ENCODE assay signal across 10 cellular contexts in genomic region chr6:28217890-28218289, GRCh38. TPM values are rescaled to one million over a fixed set of nuclear protein-coding genes. Genes with fewer than 3 reads are reported as not detected.
DNase-seq lines count a peak whose midpoint lies in the region; ATAC-seq and TF ChIP-seq lines count a peak whose summit lies in the region.
"Had no signal": no experiment of that assay in that cellular context is flagged by ENCODE, and none has a peak within 500 bp of the region (broad histone marks: within the 10 kb centered on the region; RNA-seq: fewer than 3 reads in every experiment).

No MANE protein-coding gene starts in this region.

- no peaks in the 10 kb centered on the region for H3K36me3 ChIP-seq in CD4-positive, CD25-positive, alpha-beta regulatory T cell (ENCODE audit: control insufficient read depth, insufficient read depth, low read length)
- no peaks in the 10 kb centered on the region for H3K36me3 ChIP-seq in HEK293 (ENCODE audit: control insufficient read depth in 2 of 2, insufficient read depth in 1 of 2, low read length in 2 of 2)
- H3K36me3 ChIP-seq: WERI-Rb-1 had no signal

- H3K9me3 Mint-ChIP-seq in CD4-positive, CD25-positive, alpha-beta regulatory T cell: peaks cover 0 to 5% (median 0%) of the 10 kb centered on the region in 7 donors
- no peaks in the 10 kb centered on the region for H3K9me3 Mint-ChIP-seq in activated naive CD8-positive, alpha-beta T cell treated with anti-CD3 and anti-CD28 coated beads, Interleukin-2, amount 50 U/mL, for 24 hours
- no peaks in the 10 kb centered on the region for H3K9me3 Mint-ChIP-seq in natural killer cell treated with Interleukin-12 subunit alpha and Interleukin-12 subunit beta and Interleukin-15 and Interleukin-18, amount 100 ng/mL, for 72 hours

- POLR2A ChIA-PET in HEK293 (lab: Yijun Ruan, JAX): interaction anchor here (0.7 to 2.4 kb wide), 20 partner anchors 9 to 876 kb away, joined by 3 to 18 read pairs (median 6); partner anchors contain the start of genes PGBD1, ZKSCAN4, ZKSCAN8 and ZSCAN16

- peaks cover 61% of the 10 kb centered on the region for H3K27me3 ChIP-seq in CD4-positive, CD25-positive, alpha-beta regulatory T cell (ENCODE audit: control insufficient read depth, insufficient read depth, low read length)

- peaks cover 0 to 14% (median 8%) of the 10 kb centered on the region in 4 donors for H3K4me1 Mint-ChIP-seq in CD4-positive, CD25-positive, alpha-beta regulatory T cell
- H3K4me1 Mint-ChIP-seq in activated naive CD8-positive, alpha-beta T cell treated with anti-CD3 and anti-CD28 coated beads, Interleukin-2, amount 50 U/mL, for 24 hours: peaks cover 14% of the 10 kb centered on the region
- peaks cover 5 to 7% of the 10 kb centered on the region in 2 donors for H3K4me1 Mint-ChIP-seq in natural killer cell treated with Interleukin-12 subunit alpha and Interleukin-12 subunit beta and Interleukin-15 and Interleukin-18, amount 100 ng/mL, for 72 hours (ENCODE audit: low read depth in 2 of 2)

- CTCF ChIA-PET in HEK293 (lab: Yijun Ruan, JAX): interaction anchor here (0.9 to 1.0 kb wide), 2 partner anchors 29 to 49 kb away, joined by 4 to 7 read pairs; partner anchors contain the start of gene ZSCAN26

- H3K36me3 Mint-ChIP-seq in CD4-positive, CD25-positive, alpha-beta regulatory T cell: no peaks in the 10 kb centered on the region
- no peaks in the 10 kb centered on the region for H3K36me3 Mint-ChIP-seq in activated naive CD8-positive, alpha-beta T cell treated with anti-CD3 and anti-CD28 coated beads, Interleukin-2, amount 50 U/mL, for 24 hours (ENCODE audit: low read depth)
- H3K36me3 Mint-ChIP-seq in natural killer cell treated with Interleukin-12 subunit alpha and Interleukin-12 subunit beta and Interleukin-15 and Interleukin-18, amount 100 ng/mL, for 72 hours: peaks cover 5% of the 10 kb centered on the region

- TF ChIP-seq CTCF in HEK293 (tag by site-specific recombination; IDR thresholded peaks at IDR 0.05): no peak

- H3K27ac Mint-ChIP-seq in CD4-positive, CD25-positive, alpha-beta regulatory T cell: no peak overlapping the region
- H3K27ac Mint-ChIP-seq in activated naive CD8-positive, alpha-beta T cell treated with anti-CD3 and anti-CD28 coated beads, Interleukin-2, amount 50 U/mL, for 24 hours: no peak overlapping the region
- H3K27ac Mint-ChIP-seq in natural killer cell treated with Interleukin-12 subunit alpha and Interleukin-12 subunit beta and Interleukin-15 and Interleukin-18, amount 100 ng/mL, for 72 hours: peak overlapping the region in 1 of 2 donors; percentile 33

- no peak for ATAC-seq in CD4-positive, CD25-positive, alpha-beta regulatory T cell (ENCODE audit: low read depth in 2 of 2)
- no peak for ATAC-seq in activated naive CD8-positive, alpha-beta T cell treated with anti-CD3 and anti-CD28 coated beads, Interleukin-2, amount 50 U/mL, for 24 hours
- ATAC-seq in natural killer cell treated with Interleukin-12 subunit alpha and Interleukin-12 subunit beta and Interleukin-15 and Interleukin-18, amount 100 ng/mL, for 72 hours: no peak
- ATAC-seq in GM19463 (IDR thresholded peaks at IDR 0.05; ENCODE audit: unreplicated experiment) (no peak), HG03039 (IDR thresholded peaks at IDR 0.05; ENCODE audit: unreplicated experiment) (no peak)

- peaks cover 0 to 2% of the 10 kb centered on the region in 2 experiments for H3K9me3 ChIP-seq in CD4-positive, CD25-positive, alpha-beta regulatory T cell (ENCODE audit: control insufficient read depth in 2 of 2, low read length in 2 of 2)
- H3K9me3 ChIP-seq in HEK293 (ENCODE audit: control insufficient read depth, insufficient read depth, low read depth, low read length): no peaks in the 10 kb centered on the region

- H3K27ac ChIP-seq in CD4-positive, CD25-positive, alpha-beta regulatory T cell (ENCODE audit: insufficient read depth, low read length, poor library complexity, severe bottlenecking): no peak overlapping the region
- no peak overlapping the region for H3K27ac ChIP-seq in HEK293 (ENCODE audit: extremely low read depth, low read depth, low read length)
- H3K27ac ChIP-seq: WERI-Rb-1 had no signal

- no peak overlapping the region for H3K4me3 ChIP-seq in CD4-positive, CD25-positive, alpha-beta regulatory T cell (ENCODE audit: low read depth, low read length)
- H3K4me3 ChIP-seq in HEK293 (ENCODE audit: low read depth, low read length): no peak overlapping the region

- H3K4me1 ChIP-seq in CD4-positive, CD25-positive, alpha-beta regulatory T cell (ENCODE audit: control insufficient read depth, insufficient read depth, low read length, poor library complexity, severe bottlenecking): peaks cover 10% of the 10 kb centered on the region
- H3K4me1 ChIP-seq in HEK293 (ENCODE audit: control insufficient read depth, insufficient read depth, low read length): no peaks in the 10 kb centered on the region; the same call in 1 of the 2 replicates

- H3K27me3 Mint-ChIP-seq in CD4-positive, CD25-positive, alpha-beta regulatory T cell: peaks cover 93% of the 10 kb centered on the region
- H3K27me3 Mint-ChIP-seq in activated naive CD8-positive, alpha-beta T cell treated with anti-CD3 and anti-CD28 coated beads, Interleukin-2, amount 50 U/mL, for 24 hours: peaks cover 89% of the 10 kb centered on the region
- peaks cover 35 to 44% of the 10 kb centered on the region in 2 donors for H3K27me3 Mint-ChIP-seq in natural killer cell treated with Interleukin-12 subunit alpha and Interleukin-12 subunit beta and Interleukin-15 and Interleukin-18, amount 100 ng/mL, for 72 hours

- H3K4me3 Mint-ChIP-seq in CD4-positive, CD25-positive, alpha-beta regulatory T cell: peak overlapping the region in 3 of 4 donors; percentile 42 to 67 (median 58)
- H3K4me3 Mint-ChIP-seq in activated naive CD8-positive, alpha-beta T cell treated with anti-CD3 and anti-CD28 coated beads, Interleukin-2, amount 50 U/mL, for 24 hours: peak overlapping the region; percentile 76
- peak overlapping the region; percentile 56 for H3K4me3 Mint-ChIP-seq in natural killer cell treated with Interleukin-12 subunit alpha and Interleukin-12 subunit beta and Interleukin-15 and Interleukin-18, amount 100 ng/mL, for 72 hours

- DNase-seq in CD4-positive, CD25-positive, alpha-beta regulatory T cell: no peak
- DNase-seq in activated naive CD8-positive, alpha-beta T cell treated with anti-CD3 and anti-CD28 coated beads, Interleukin-2, amount 50 U/mL, for 24 hours: no peak
- DNase-seq in natural killer cell treated with Interleukin-12 subunit alpha and Interleukin-12 subunit beta and Interleukin-15 and Interleukin-18, amount 100 ng/mL, for 72 hours (ENCODE audit: low spot score): no peak
- DNase-seq in RPMI8226 (no peak), NCI-H1436 (lab: John Stamatoyannopoulos, UW) (no peak)
- DNase-seq: WERI-Rb-1 had no signal

TF ChIP-seq in HEK293, 187 proteins besides CTCF, POLR2A, EP300 and RAD21:
- TF ChIP-seq SCRT2 (tag by site-specific recombination; IDR thresholded peaks at IDR 0.05) (peak; percentile 87), HOXC10 (CRISPR knock-in tag; IDR thresholded peaks at IDR 0.05) (no peak)

RNA-seq across cellular contexts. Expression of gene ZSCAN9, which starts 7.2 kb away (rescaled TPM):
- 0.91 TPM for total RNA-seq in CD4-positive, CD25-positive, alpha-beta regulatory T cell
- polyA plus RNA-seq in CD4-positive, CD25-positive, alpha-beta regulatory T cell: 1 to 10 TPM; 2.4 to 6.4 (median 3.7) TPM
- total RNA-seq in natural killer cell treated with Interleukin-12 subunit alpha and Interleukin-12 subunit beta and Interleukin-15 and Interleukin-18, amount 100 ng/mL, for 72 hours: 10 to 100 TPM; 12.6 to 13.1 TPM

RNA-seq across cellular contexts. Expression of gene ZKSCAN4, which starts 34.2 kb away (rescaled TPM):
- 2.1 TPM for total RNA-seq in CD4-positive, CD25-positive, alpha-beta regulatory T cell
- polyA plus RNA-seq in CD4-positive, CD25-positive, alpha-beta regulatory T cell: 1 to 10 TPM; 2.1 to 6.3 (median 3.4) TPM
- total RNA-seq in natural killer cell treated with Interleukin-12 subunit alpha and Interleukin-12 subunit beta and Interleukin-15 and Interleukin-18, amount 100 ng/mL, for 72 hours: 1 to 10 TPM; 3.3 to 4.7 TPM

RNA-seq across cellular contexts. Expression of gene NKAPL, which starts 41.2 kb away (rescaled TPM):
- not detected for total RNA-seq in CD4-positive, CD25-positive, alpha-beta regulatory T cell
- polyA plus RNA-seq in CD4-positive, CD25-positive, alpha-beta regulatory T cell: under 1 TPM in 2 of 4 donors, not detected in 2; 0.14 to 0.30 TPM
- total RNA-seq in natural killer cell treated with Interleukin-12 subunit alpha and Interleukin-12 subunit beta and Interleukin-15 and Interleukin-18, amount 100 ng/mL, for 72 hours: under 1 TPM in 1 of 2 donors, not detected in 1; 0.45 TPM
- total RNA-seq: H4 had no signal

RNA-seq across cellular contexts. Expression of gene ZSCAN26, which starts 49.1 kb away (rescaled TPM):
- 9.6 TPM for total RNA-seq in CD4-positive, CD25-positive, alpha-beta regulatory T cell
- 10 to 100 TPM; 14.9 to 19.1 (median 17.7) TPM for polyA plus RNA-seq in CD4-positive, CD25-positive, alpha-beta regulatory T cell
- 1 to 10 TPM; 6.7 to 8.3 TPM for total RNA-seq in natural killer cell treated with Interleukin-12 subunit alpha and Interleukin-12 subunit beta and Interleukin-15 and Interleukin-18, amount 100 ng/mL, for 72 hours
